Comparison of ENCODE assay signal across 8 cellular contexts in the genomic region with DNA sequence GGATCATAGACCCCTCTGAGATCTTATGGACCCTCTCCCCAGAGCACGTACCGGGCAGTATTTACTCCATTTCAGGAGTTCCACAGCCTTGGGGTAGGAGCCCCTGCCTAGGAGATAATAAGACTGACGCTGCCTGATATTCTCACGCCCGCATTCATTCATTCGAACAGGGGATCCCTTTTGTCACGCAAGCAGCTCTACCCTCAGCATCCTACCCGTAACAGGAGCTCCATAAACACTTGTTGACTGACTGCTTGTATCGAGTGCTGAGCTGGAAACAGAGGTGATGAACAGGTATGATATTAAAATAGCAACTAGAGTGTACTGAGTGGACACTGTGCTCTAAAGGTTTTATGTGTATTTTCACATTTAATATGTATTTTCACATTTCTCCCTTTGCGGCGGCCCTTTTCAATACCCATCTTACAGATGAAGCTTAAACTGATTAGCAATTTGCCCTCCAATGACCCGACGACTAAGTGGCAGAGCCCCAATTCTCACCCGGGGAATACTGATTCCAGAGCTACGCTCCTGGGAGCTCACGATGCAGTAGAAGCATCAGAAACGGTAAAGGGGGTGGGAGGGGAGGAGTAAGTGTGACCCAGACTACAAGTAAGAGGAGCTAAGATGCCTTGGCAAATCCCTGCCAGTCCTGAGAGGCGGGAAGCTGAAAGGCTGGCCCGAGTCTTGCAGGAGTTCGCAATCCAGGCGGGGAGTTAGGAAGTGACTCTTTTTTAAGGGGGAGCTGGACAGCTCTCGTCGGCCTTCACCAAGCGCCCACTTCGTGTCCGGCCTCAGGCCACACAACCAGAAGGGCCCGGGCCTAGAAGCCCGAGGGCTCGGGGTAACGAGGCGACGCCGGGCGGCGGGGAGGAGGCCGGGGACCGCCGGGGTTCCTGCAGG. TPM values are rescaled to one million over a fixed set of nuclear protein-coding genes. Genes with fewer than 3 reads are reported as not detected.
DNase-seq lines count a peak whose midpoint lies in the region; ATAC-seq and TF ChIP-seq lines count a peak whose summit lies in the region.

No MANE protein-coding gene starts in this region.

- H3K36me3 ChIP-seq in Panc1 (ENCODE audit: control insufficient read depth, insufficient read depth, low read length): no peaks in the 10 kb centered on the region; the same call in none of the 2 replicates
- H3K36me3 ChIP-seq in prostate gland: no peaks in the 10 kb centered on the region

- H3K4me1 ChIP-seq in Panc1 (ENCODE audit: control insufficient read depth, insufficient read depth, low read length) (peaks cover 7% of the 10 kb centered on the region; the same call in 1 of the 2 replicates), right cardiac atrium (ENCODE audit: control insufficient read depth, insufficient read depth, low read length) (peaks cover 2% of the 10 kb centered on the region), prostate gland (replicated peaks) (no peaks in the 10 kb centered on the region)

- TF ChIP-seq POLR2A in prostate gland (IDR thresholded peaks at IDR 0.05): no peak

- H3K9me3 ChIP-seq in Panc1 (ENCODE audit: control insufficient read depth, insufficient read depth, low read depth, low read length) (no peaks in the 10 kb centered on the region), right cardiac atrium (ENCODE audit: control insufficient read depth, low read length) (no peaks in the 10 kb centered on the region), prostate gland (no peaks in the 10 kb centered on the region)

- H3K27me3 ChIP-seq in Panc1 (ENCODE audit: control insufficient read depth, insufficient read depth, low read length) (no peaks in the 10 kb centered on the region), right cardiac atrium (ENCODE audit: control insufficient read depth, insufficient read depth) (no peaks in the 10 kb centered on the region), prostate gland (replicated peaks; ENCODE audit: insufficient read depth) (no peaks in the 10 kb centered on the region)

- 5% methylated on average over 38 of the region's 38 CpGs for WGBS in right cardiac atrium
- 7% methylated on average over 34 of the region's 38 CpGs for WGBS in prostate gland

- POLR2A ChIA-PET in Panc1 (lab: Charles Lee): interaction anchor here (0.6 kb wide), 1 partner anchor 43 kb away, joined by 3 read pairs; no protein-coding TSS in a partner anchor

- ATAC-seq in GM19395 (IDR thresholded peaks at IDR 0.05; ENCODE audit: unreplicated experiment) (peak; percentile 18), HG03460 (IDR thresholded peaks at IDR 0.05; ENCODE audit: unreplicated experiment) (peak; percentile 16), Panc1 (peak; percentile 64), right cardiac atrium (peak; percentile 73 to 78)

- peak overlapping the region; percentile 70 to 85 for H3K4me3 ChIP-seq in Panc1 (ENCODE audit: low read depth in 2 of 2, low read length in 2 of 2)
- H3K4me3 ChIP-seq in right cardiac atrium (ENCODE audit: low read length): peak overlapping the region; percentile 98
- peak overlapping the region; percentile 69 to 73 for H3K4me3 ChIP-seq in prostate gland

- BruUV-seq in Panc1 (replicated peaks; lab: Mats Ljungman, UMichigan): no TSS peak

- CTCF ChIA-PET in Panc1 (lab: Charles Lee): interaction anchor here (0.6 kb wide), 1 partner anchor 375 kb away, joined by 3 read pairs; no protein-coding TSS in a partner anchor

- intact Hi-C loops in Panc1 (cut with micrococcal nuclease; ENCODE audit: unreplicated experiment): no loop called here
- intact Hi-C loops in right cardiac atrium (cut with DNase I): no loop called here
- intact Hi-C loops in prostate gland (cut with DNase I): no loop called here

- peak; percentile 32 for DNase-seq in COR-L47 (lab: John Stamatoyannopoulos, UW)
- no peak for DNase-seq in Panc1 (ENCODE audit: low read depth, low spot score)
- DNase-seq in astrocyte of the hippocampus (ENCODE audit: low read depth, low spot score): peak; percentile 83
- DNase-seq in right cardiac atrium: peak in 2 of 3 donors; percentile 63 to 77
- peak; percentile 27 for DNase-seq in prostate gland (ENCODE audit: low spot score)
- no peak for DNase-seq in GOT3 (lab: John Stamatoyannopoulos, UW)

- peak overlapping the region; percentile 79 for H3K27ac ChIP-seq in Panc1 (ENCODE audit: low read length)
- H3K27ac ChIP-seq in right cardiac atrium (ENCODE audit: low read length): peak overlapping the region; percentile 98
- H3K27ac ChIP-seq in prostate gland: peak overlapping the region; percentile 85 to 87

- TF ChIP-seq CTCF in Panc1 (IDR thresholded peaks at IDR 0.05): no peak
- no peak for TF ChIP-seq CTCF in prostate gland (IDR thresholded peaks at IDR 0.05)

- in situ Hi-C loops in Panc1 (cut with HindIII; ENCODE audit: low pct_unique_long_range_greater_than_20kb, low sequenced_read_pairs): no loop called here

RNA-seq across cellular contexts. Expression of a gene that starts 0.7 kb away (rescaled TPM):
- total RNA-seq in Panc1 (2021; ENCODE audit: unreplicated experiment): 10.2 TPM
- polyA plus RNA-seq in Panc1 (2012; ENCODE audit: insufficient read length): 7.9 TPM
- total RNA-seq in right cardiac atrium: 10 to 100 TPM; 17.1 to 27.6 (median 22.6) TPM
- polyA plus RNA-seq in right cardiac atrium: 17.4 TPM
- total RNA-seq in prostate gland: 10 to 100 TPM; 19.7 to 21.4 TPM

Comparison
In these comparisons a context has a peak if more than half of its experiments do, and no peak if none do; other contexts are left out.
1. DNase-seq: peak in COR-L47 (single experiment), astrocyte of the hippocampus (single experiment), right cardiac atrium (2 of 3) and prostate gland (single experiment); none in Panc1 (single experiment) and GOT3 (single experiment).
2. ATAC-seq: peak in every context shown above with its lines; median percentile 76 in right cardiac atrium; 64 in Panc1; 18 in GM19395; 16 in HG03460.
3. Peak in every context shown above with its lines, with median percentiles within 50 percentile points of each other: H3K27ac ChIP-seq and H3K4me3 ChIP-seq.